In genomic region chr12:55549302-55549701, GRCh38 we compare ENCODE assay signal across 6 cellular contexts.
"Had no signal": no experiment of that assay in that cellular context is flagged by ENCODE, and none has a peak within 500 bp of the region (broad histone marks: within the 10 kb centered on the region; RNA-seq: fewer than 3 reads in every experiment).

TSS of gene OR6C4 (plus strand) at chr12:55549602. CDS start at chr12:55551227, 1,625 bp downstream.

- H3K4me3 Mint-ChIP-seq: H9 had no signal

- H3K4me3 ChIP-seq: GM23248, K562 had no signal

- H3K4me1 Mint-ChIP-seq: H9 had no signal

- H3K27ac Mint-ChIP-seq: H9 had no signal

- ATAC-seq: K562 had no signal

- DNase-seq: GM23248, H9, HCEC 1CT, IMR-90, KG1 had no signal

- H3K27ac ChIP-seq: GM23248 had no signal
